8 cellular contexts compared by ENCODE assay signal in genomic region chr15:65869127-65869953, GRCh38. TPM values are rescaled to one million over a fixed set of nuclear protein-coding genes. Genes with fewer than 3 reads are reported as not detected.
DNase-seq lines count a peak whose midpoint lies in the region; ATAC-seq and TF ChIP-seq lines count a peak whose summit lies in the region.

RAB11A (plus strand) TSS chr15:65869491; CDS start chr15:65869586, 95 bp downstream.

- H3K9me3 ChIP-seq in Caco-2, result no peaks in the 10 kb centered on the region
- H3K9me3 ChIP-seq in mesenchymal stem cell (ENCODE audit: control insufficient read depth, low read length), result no peaks in the 10 kb centered on the region

- H3K36me3 ChIP-seq in Caco-2 (ENCODE audit: control insufficient read depth, insufficient read depth, low read length) (no peaks in the 10 kb centered on the region), mesenchymal stem cell (ENCODE audit: control insufficient read depth in 1 of 2, insufficient read depth in 2 of 2, low read depth in 1 of 2, low read length in 2 of 2) (peaks cover 0 to 4% of the 10 kb centered on the region in 2 experiments)

- H3K4me1 ChIP-seq in Caco-2, result no peaks in the 10 kb centered on the region
- H3K4me1 ChIP-seq in mesenchymal stem cell (ENCODE audit: control insufficient read depth, insufficient read depth, low read depth, low read length), result peaks cover 6% of the 10 kb centered on the region

- H2AFZ ChIP-seq in mesenchymal stem cell (ENCODE audit: low read depth, low read length), result peak within 1 kb of the TSS; percentile 79

- H3K4me2 ChIP-seq in mesenchymal stem cell (ENCODE audit: low read length, poor library complexity, severe bottlenecking), result peak within 1 kb of the TSS; percentile 62

- DNase-seq in Caco-2 (peak; percentile 94 to 96), HT1080 (ENCODE audit: low read depth) (peak; percentile 96), NOMO-1 (lab: John Stamatoyannopoulos, UW; ENCODE audit: unreplicated experiment in 2 of 2) (peak; percentile 97 to 98), mesenchymal stem cell (peak; percentile 98)
- DNase-seq in activated CD8-positive, alpha-beta memory T cell treated with anti-CD3 and anti-CD28 coated beads for 4 hours (ENCODE audit: low read depth in 2 of 2), result peak; percentile 87 to 91
- DNase-seq in effector memory CD8-positive, alpha-beta T cell, result peak; percentile 91 to 94 (median 92)
- peak; percentile 93 for DNase-seq in stimulated activated CD8-positive, alpha-beta memory T cell treated with anti-CD3 and anti-CD28 coated beads, Interleukin-12 subunit alpha, Interleukin-12 subunit beta, amount 100 ng/mL, for 4 hours (ENCODE audit: low read depth)

- BruUV-seq in Caco-2 (replicated peaks; lab: Mats Ljungman, UMichigan), result no TSS peak

- WGBS in mesenchymal stem cell, result under 1% methylated on average over 62 of the region's 62 CpGs

- H3K18ac ChIP-seq in mesenchymal stem cell (ENCODE audit: low read depth in 1 of 2, low read length in 2 of 2), result peak within 1 kb of the TSS; percentile 65 to 99

- peak within 1 kb of the TSS; percentile 99 for H3K9ac ChIP-seq in mesenchymal stem cell (ENCODE audit: low read length)

- peak within 1 kb of the TSS in 1 of 2 experiments; percentile 99 for H3K23ac ChIP-seq in mesenchymal stem cell (ENCODE audit: low read length in 2 of 2)

- peak within 1 kb of the TSS; percentile 49 for H4K8ac ChIP-seq in mesenchymal stem cell (ENCODE audit: low read length)

- H3K4me3 Mint-ChIP-seq in Caco-2 (ENCODE audit: unreplicated experiment), result peak within 1 kb of the TSS; percentile 98
- H3K4me3 Mint-ChIP-seq in effector memory CD8-positive, alpha-beta T cell, result peak within 1 kb of the TSS; percentile 98 to 99

- H3K4me1 Mint-ChIP-seq in Caco-2 (ENCODE audit: low read depth, unreplicated experiment), result peaks cover 10% of the 10 kb centered on the region
- H3K4me1 Mint-ChIP-seq in effector memory CD8-positive, alpha-beta T cell (ENCODE audit: low read depth in 2 of 2), result peaks cover 24 to 28% of the 10 kb centered on the region in 2 donors

- intact Hi-C loops in Caco-2 (cut with micrococcal nuclease; ENCODE audit: unreplicated experiment), result loop anchor here (1.0 to 2.0 kb wide), 2 partner anchors 37 to 258 kb away; partner anchors contain the start of gene INTS14

- H2BK12ac ChIP-seq in mesenchymal stem cell (ENCODE audit: low read length in 2 of 2), result peak within 1 kb of the TSS in 1 of 2 experiments; percentile 60

- H3K14ac ChIP-seq in mesenchymal stem cell (ENCODE audit: low read length in 2 of 2), result peak within 1 kb of the TSS in 1 of 2 experiments; percentile 84

- H2AK5ac ChIP-seq in mesenchymal stem cell (ENCODE audit: low read length, severe bottlenecking), result peak within 1 kb of the TSS; percentile 9

- H3K9me3 Mint-ChIP-seq in Caco-2 (ENCODE audit: unreplicated experiment), result no peaks in the 10 kb centered on the region
- no peaks in the 10 kb centered on the region for H3K9me3 Mint-ChIP-seq in effector memory CD8-positive, alpha-beta T cell

- CTCF ChIA-PET in Caco-2 (lab: Charles Lee), result interaction anchor here (0.6 to 2.6 kb wide), 7 partner anchors 37 to 450 kb away, joined by 3 to 10 read pairs (median 7); partner anchors contain the start of gene INTS14

- peak within 1 kb of the TSS; percentile 97 for H3K27ac Mint-ChIP-seq in Caco-2 (ENCODE audit: unreplicated experiment)
- peak within 1 kb of the TSS; percentile 99 for H3K27ac Mint-ChIP-seq in effector memory CD8-positive, alpha-beta T cell

- peak in 1 of 2 experiments; percentile 47 for TF ChIP-seq CTCF in Caco-2 (IDR thresholded peaks at IDR 0.05; ENCODE audit: insufficient read depth in 1 of 2, low read depth in 1 of 2, low read length in 1 of 2, severe bottlenecking in 1 of 2, unreplicated experiment in 1 of 2)

- no peaks in the 10 kb centered on the region for H3K79me1 ChIP-seq in mesenchymal stem cell (replicated peaks; ENCODE audit: low read length, poor library complexity, severe bottlenecking)

- peaks cover 27% of the 10 kb centered on the region for H3K36me3 Mint-ChIP-seq in Caco-2 (ENCODE audit: insufficient read depth, unreplicated experiment)
- peaks cover 24% of the 10 kb centered on the region for H3K36me3 Mint-ChIP-seq in effector memory CD8-positive, alpha-beta T cell (ENCODE audit: insufficient read depth)

- H3K27me3 ChIP-seq in Caco-2 (replicated peaks; ENCODE audit: control insufficient read depth, insufficient read depth, low read length) (no peaks in the 10 kb centered on the region), mesenchymal stem cell (ENCODE audit: control insufficient read depth in 1 of 2, insufficient read depth in 1 of 2, low read length in 2 of 2) (no peaks in the 10 kb centered on the region)

- H3K27me3 Mint-ChIP-seq in Caco-2 (ENCODE audit: insufficient read depth, unreplicated experiment), result peaks cover 3% of the 10 kb centered on the region
- no peaks in the 10 kb centered on the region for H3K27me3 Mint-ChIP-seq in effector memory CD8-positive, alpha-beta T cell

- peak within 1 kb of the TSS; percentile 96 for H3K4me3 ChIP-seq in Caco-2 (ENCODE audit: low read depth, low read length)
- peak within 1 kb of the TSS; percentile 84 to 99 for H3K4me3 ChIP-seq in mesenchymal stem cell (ENCODE audit: insufficient read depth in 1 of 2, low read depth in 1 of 2, low read length in 2 of 2)

- H4K91ac ChIP-seq in mesenchymal stem cell (ENCODE audit: low read length), result peak within 1 kb of the TSS; percentile 64

- H2BK5ac ChIP-seq in mesenchymal stem cell (ENCODE audit: low read depth, low read length, poor library complexity, severe bottlenecking), result peak within 1 kb of the TSS; percentile 60

- peak; percentile 83 for ATAC-seq in GM21360 (IDR thresholded peaks at IDR 0.05; ENCODE audit: unreplicated experiment)
- peak; percentile 93 for ATAC-seq in effector memory CD8-positive, alpha-beta T cell (replicated peaks)

- POLR2A ChIA-PET in Caco-2 (lab: Charles Lee), result interaction anchor here (0.5 to 2.8 kb wide), 9 partner anchors 33 to 543 kb away, joined by 3 to 29 read pairs (median 4); partner anchors contain the start of gene DENND4A

- no peak within 1 kb of the TSS for H2BK15ac ChIP-seq in mesenchymal stem cell (ENCODE audit: low read depth, poor library complexity, severe bottlenecking)

- H3K4ac ChIP-seq in mesenchymal stem cell (ENCODE audit: low read depth in 1 of 2, low read length in 2 of 2), result peak within 1 kb of the TSS in 1 of 2 experiments; percentile 92

- H3K27ac ChIP-seq in mesenchymal stem cell (ENCODE audit: low read length, poor library complexity, severe bottlenecking), result peak within 1 kb of the TSS; percentile 89

- H2BK120ac ChIP-seq in mesenchymal stem cell (ENCODE audit: low read depth, low read length), result no peak within 1 kb of the TSS

RNA-seq across cellular contexts. Expression of gene RAB11A, which starts in this region (rescaled TPM):
- total RNA-seq in Caco-2 (2022), result 208 and 232 TPM in 2 replicates
- total RNA-seq in HT1080 (2014; rRNA removed; shearing (Covaris generic)), result 198 and 272 TPM in 2 replicates
- 297 and 309 TPM in 2 replicates for polyA plus RNA-seq in HT1080 (2015; cell fraction: cytosol; rRNA removed)
- 183 and 223 TPM in 2 replicates for polyA plus RNA-seq in HT1080 (2015; cell fraction: nucleus; rRNA removed)
- 289 TPM for polyA plus RNA-seq in mesenchymal stem cell (2013, experiment 1 of 2)
- 300 TPM for polyA plus RNA-seq in mesenchymal stem cell (2013, experiment 2 of 2)

Comparison
In these comparisons a context has a peak if more than half of its experiments do, and no peak if none do; other contexts are left out.
1. Peak in every context shown above with its lines: DNase-seq, ATAC-seq, H3K4me3 ChIP-seq and H3K27ac ChIP-seq.